ENCODE assay signal across 21 cellular contexts in genomic region chr17:10224592-10225195, GRCh38. TPM values are rescaled to one million over a fixed set of nuclear protein-coding genes. Genes with fewer than 3 reads are reported as not detected.
DNase-seq lines count a peak whose midpoint lies in the region; ATAC-seq, FAIRE-seq and TF ChIP-seq lines count a peak whose summit lies in the region.
"Had no signal": no experiment of that assay in that cellular context is flagged by ENCODE, and none has a peak within 500 bp of the region (broad histone marks: within the 10 kb centered on the region; RNA-seq: fewer than 3 reads in every experiment).

No MANE protein-coding gene starts in this region.

- peaks cover 5 to 19% (median 10%) of the 10 kb centered on the region in 11 experiments; a peak in 20 of 22 replicates for H3K9me3 ChIP-seq in BLaER1 treated with 17β-estradiol and CSF1 and Interleukin-3, amounts not matched to agents 10 nM and 100 nM (replicated peaks in 1 of 11)
- H3K9me3 ChIP-seq in Karpas-422 (ENCODE audit: low read length) (peaks cover 4% of the 10 kb centered on the region; the same call in 1 of the 2 replicates), pancreas (no peaks in the 10 kb centered on the region)
- H3K9me3 ChIP-seq: suprapubic skin, uterus had no signal

- peak overlapping the region in 6 of 11 experiments; percentile 3 to 64 (median 38); a peak in 9 of 22 replicates for H3K27ac ChIP-seq in BLaER1 treated with 17β-estradiol and CSF1 and Interleukin-3, amounts not matched to agents 10 nM and 100 nM
- H3K27ac ChIP-seq in Karpas-422 (ENCODE audit: low read length) (peak overlapping the region; percentile 67), pancreas (no peak overlapping the region)
- H3K27ac ChIP-seq: adrenal gland, parathyroid adenoma, suprapubic skin, uterus had no signal

- no peaks in the 10 kb centered on the region for H3K4me1 Mint-ChIP-seq in T-helper 2 cell treated with Interferon-gamma antibody and Interleukin-4, amounts not matched to agents 5 μg/mL and 100 μg/mL, for 36 hours (ENCODE audit: low read depth)
- H3K4me1 Mint-ChIP-seq: naive thymus-derived CD4-positive, alpha-beta T cell; T-helper 17 cell had no signal

- peaks cover 31 to 46% (median 33%) of the 10 kb centered on the region in 10 experiments for H3K4me1 ChIP-seq in BLaER1 treated with 17β-estradiol and CSF1 and Interleukin-3, amounts not matched to agents 10 nM and 100 nM
- H3K4me1 ChIP-seq in Karpas-422 (ENCODE audit: low read length) (peaks cover 36% of the 10 kb centered on the region), pancreas (no peaks in the 10 kb centered on the region)
- H3K4me1 ChIP-seq: adrenal gland, parathyroid adenoma, suprapubic skin, uterus had no signal

- no peak for ATAC-seq in GM21737 (IDR thresholded peaks at IDR 0.05; ENCODE audit: unreplicated experiment)
- no peak for ATAC-seq in pancreas
- no peak for ATAC-seq in HG02642 (IDR thresholded peaks at IDR 0.05; ENCODE audit: poor library complexity, unreplicated experiment)
- ATAC-seq: left colon; naive thymus-derived CD4-positive, alpha-beta T cell; T-helper 17 cell had no signal

- H3K9me2 ChIP-seq in Karpas-422 (replicated peaks; ENCODE audit: insufficient read depth, low read length) = no peaks in the 10 kb centered on the region

- DNase-seq in Karpas-422 (peak; percentile 77), head of caudate nucleus (peak; percentile 54 to 86 (median 74)), retinal pigment epithelial cell (ENCODE audit: low read depth) (peak; percentile 64), pancreas (no peak)
- no peak for DNase-seq in T-helper 2 cell treated with Interferon-gamma antibody and Interleukin-4, amounts not matched to agents 5 μg/mL and 100 μg/mL, for 36 hours (ENCODE audit: low spot score)
- DNase-seq: activated gamma-delta T cell; adrenal gland; dermis blood vessel endothelial cell; HFFc6; left colon; naive thymus-derived CD4-positive, alpha-beta T cell; NCI-H510A; T-helper 17 cell had no signal

- 58 to 68% methylated on average over 8 of the region's 8 CpGs for WGBS in pancreas, 2 donors

- H3K27me3 ChIP-seq in BLaER1 treated with 17β-estradiol and CSF1 and Interleukin-3, amounts not matched to agents 10 nM and 100 nM = no peaks in the 10 kb centered on the region
- H3K27me3 ChIP-seq in Karpas-422 (ENCODE audit: low read length) (no peaks in the 10 kb centered on the region), pancreas (no peaks in the 10 kb centered on the region)
- H3K27me3 ChIP-seq: adrenal gland, suprapubic skin, uterus had no signal

- H3K9me3 Mint-ChIP-seq in T-helper 2 cell treated with Interferon-gamma antibody and Interleukin-4, amounts not matched to agents 5 μg/mL and 100 μg/mL, for 36 hours = peaks cover 3% of the 10 kb centered on the region

- no peak overlapping the region for H3K27ac Mint-ChIP-seq in T-helper 2 cell treated with Interferon-gamma antibody and Interleukin-4, amounts not matched to agents 5 μg/mL and 100 μg/mL, for 36 hours
- H3K27ac Mint-ChIP-seq: HFFc6; naive thymus-derived CD4-positive, alpha-beta T cell; T-helper 17 cell had no signal

- no peak overlapping the region for H3K4me3 Mint-ChIP-seq in T-helper 2 cell treated with Interferon-gamma antibody and Interleukin-4, amounts not matched to agents 5 μg/mL and 100 μg/mL, for 36 hours
- H3K4me3 Mint-ChIP-seq: HFFc6; naive thymus-derived CD4-positive, alpha-beta T cell; T-helper 17 cell had no signal

- H3K9ac ChIP-seq in BLaER1 treated with 17β-estradiol and CSF1 and Interleukin-3, amounts not matched to agents 10 nM and 100 nM = peak overlapping the region in 2 of 11 experiments; percentile 25 to 50; a peak in 2 of 22 replicates
- peak overlapping the region; percentile 41 for H3K9ac ChIP-seq in Karpas-422 (ENCODE audit: low read length)
- H3K9ac ChIP-seq: parathyroid adenoma had no signal

- no peak for TF ChIP-seq CTCF in retinal pigment epithelial cell (conservative IDR thresholded peaks at IDR 0.05; ENCODE audit: low read depth, low read length)
- no peak for TF ChIP-seq CTCF in pancreas (IDR thresholded peaks at IDR 0.05)

- H3K4me3 ChIP-seq in BLaER1 treated with 17β-estradiol and CSF1 and Interleukin-3, amounts not matched to agents 10 nM and 100 nM = no peak overlapping the region
- H3K4me3 ChIP-seq in Karpas-422 (ENCODE audit: low read length) (peak overlapping the region; percentile 9; the same call in 1 of the 2 replicates), retinal pigment epithelial cell (ENCODE audit: low read length) (no peak overlapping the region), pancreas (no peak overlapping the region)
- H3K4me3 ChIP-seq: adrenal gland, suprapubic skin, uterus had no signal

- FAIRE-seq in pancreas (lab: Jason Lieb, UNC) = no peak
- FAIRE-seq: endothelial cell of umbilical vein, HTR-8/SVneo had no signal

- H3K36me3 ChIP-seq in BLaER1 treated with 17β-estradiol and CSF1 and Interleukin-3, amounts not matched to agents 10 nM and 100 nM = no peaks in the 10 kb centered on the region
- H3K36me3 ChIP-seq in Karpas-422 (ENCODE audit: insufficient read depth, low read length) (no peaks in the 10 kb centered on the region), pancreas (no peaks in the 10 kb centered on the region)
- H3K36me3 ChIP-seq: adrenal gland, suprapubic skin, uterus had no signal

- H2AFZ ChIP-seq in Karpas-422 (ENCODE audit: low read length) = peak overlapping the region; percentile 85
- H2AFZ ChIP-seq: parathyroid adenoma had no signal

- H3K27me3 Mint-ChIP-seq in T-helper 2 cell treated with Interferon-gamma antibody and Interleukin-4, amounts not matched to agents 5 μg/mL and 100 μg/mL, for 36 hours (ENCODE audit: low read depth) = no peaks in the 10 kb centered on the region
- H3K27me3 Mint-ChIP-seq: naive thymus-derived CD4-positive, alpha-beta T cell; T-helper 17 cell had no signal

- no peaks in the 10 kb centered on the region for H3K36me3 Mint-ChIP-seq in T-helper 2 cell treated with Interferon-gamma antibody and Interleukin-4, amounts not matched to agents 5 μg/mL and 100 μg/mL, for 36 hours (ENCODE audit: low read depth)

- no peaks in the 10 kb centered on the region for H4K20me1 ChIP-seq in BLaER1 treated with 17β-estradiol and CSF1 and Interleukin-3, amounts not matched to agents 10 nM and 100 nM
- H4K20me1 ChIP-seq in Karpas-422 (ENCODE audit: insufficient read depth, low read depth, low read length) = no peaks in the 10 kb centered on the region

- intact Hi-C loops in head of caudate nucleus (cut with DNase I) (loop anchor here (5.0 to 10.0 kb wide), 3 partner anchors 107 to 300 kb away; no protein-coding TSS in a partner anchor), pancreas (cut with DNase I) (no loop called here)

- peak overlapping the region; percentile 43 to 78 (median 61) for H3K4me2 ChIP-seq in BLaER1 treated with 17β-estradiol and CSF1 and Interleukin-3, amounts not matched to agents 10 nM and 100 nM
- H3K4me2 ChIP-seq in Karpas-422 (ENCODE audit: low read depth, low read length, poor library complexity, severe bottlenecking) = peak overlapping the region; percentile 60

- H3K79me2 ChIP-seq in Karpas-422 (ENCODE audit: low read length) = no peaks in the 10 kb centered on the region
- H3K79me2 ChIP-seq: parathyroid adenoma had no signal

RNA-seq across cellular contexts. Expression of gene GAS7, which starts 26.3 kb away (rescaled TPM):
- 79.9 and 80.1 TPM in 2 replicates for total RNA-seq in Karpas-422 (2014; rRNA removed; shearing (Covaris generic); ENCODE audit: low replicate concordance)
- total RNA-seq in pancreas = 10 to 100 TPM in 3 of 6 donors, 1 to 10 TPM in 3; 2.0 to 22.9 (median 7.1) TPM
- 1 to 10 TPM; 1.9 to 4.0 TPM for polyA plus RNA-seq in pancreas
- total RNA-seq: endothelial cell of umbilical vein had no signal
- polyA plus RNA-seq: endothelial cell of umbilical vein had no signal

Comparison
In these comparisons a context has a peak if more than half of its experiments do, and no peak if none do; other contexts are left out.
1. H3K27ac ChIP-seq: peak in BLaER1 treated with 17β-estradiol and CSF1 and Interleukin-3, amounts not matched to agents 10 nM and 100 nM (6 of 11) and Karpas-422 (single experiment); none in pancreas (0 of 4).
2. DNase-seq: peak in Karpas-422 (single experiment), head of caudate nucleus (42 of 42) and retinal pigment epithelial cell (single experiment); none in pancreas (0 of 6) and T-helper 2 cell treated with Interferon-gamma antibody and Interleukin-4, amounts not matched to agents 5 μg/mL and 100 μg/mL, for 36 hours (single experiment).